In genomic region chr6:168678177-168678576, GRCh38 we compare ENCODE assay signal across 20 cellular contexts.
DNase-seq lines count a peak whose midpoint lies in the region; ATAC-seq and TF ChIP-seq lines count a peak whose summit lies in the region.
"Had no signal": no experiment of that assay in that cellular context is flagged by ENCODE, and none has a peak within 500 bp of the region (broad histone marks: within the 10 kb centered on the region; RNA-seq: fewer than 3 reads in every experiment).

No MANE protein-coding gene starts in this region.

- no peak overlapping the region for H3K27ac Mint-ChIP-seq in natural killer cell treated with Interleukin-12 subunit alpha and Interleukin-12 subunit beta and Interleukin-15 and Interleukin-18, amount 100 ng/mL, for 72 hours
- H3K27ac Mint-ChIP-seq: CD4-positive, alpha-beta T cell had no signal

- no peak overlapping the region for H3K23ac ChIP-seq in trophoblast cell (ENCODE audit: low read length)

- H2BK120ac ChIP-seq in trophoblast cell (ENCODE audit: insufficient read depth, low read length, poor library complexity) = peak overlapping the region; percentile 100

- H4K8ac ChIP-seq in trophoblast cell (ENCODE audit: low read depth, low read length) = no peak overlapping the region

- H3K79me1 ChIP-seq in trophoblast cell (ENCODE audit: low read length) = peaks cover 49% of the 10 kb centered on the region

- TF ChIP-seq CTCF in epithelial cell of esophagus (IDR thresholded peaks at IDR 0.05; ENCODE audit: insufficient read depth, low read depth, low read length, missing control alignments) (no peak), GM10266 (IDR thresholded peaks at IDR 0.05; ENCODE audit: control insufficient read depth, insufficient read depth, low read depth, missing control alignments) (no peak)

- H3K27me3 Mint-ChIP-seq in natural killer cell treated with Interleukin-12 subunit alpha and Interleukin-12 subunit beta and Interleukin-15 and Interleukin-18, amount 100 ng/mL, for 72 hours = peaks cover 0 to 18% of the 10 kb centered on the region in 2 donors
- H3K27me3 Mint-ChIP-seq: CD4-positive, alpha-beta T cell had no signal

- no peaks in the 10 kb centered on the region for H3K27me3 ChIP-seq in trophoblast cell (ENCODE audit: insufficient read depth, low read length)
- H3K27me3 ChIP-seq: BE2C had no signal

- peak overlapping the region; percentile 97 for H4K91ac ChIP-seq in trophoblast cell (ENCODE audit: low read depth, low read length)

- H2BK12ac ChIP-seq in trophoblast cell (ENCODE audit: low read length) = no peak overlapping the region

- no peak overlapping the region for H4K12ac ChIP-seq in trophoblast cell (ENCODE audit: low read depth, low read length)

- H2AFZ ChIP-seq in trophoblast cell (ENCODE audit: insufficient read depth, low read length, poor library complexity) = no peak overlapping the region
- H2AFZ ChIP-seq: GM23248 had no signal

- no peak overlapping the region for H3K9ac ChIP-seq in trophoblast cell (ENCODE audit: low read length)
- H3K9ac ChIP-seq: GM23248, KMS-11, SK-N-SH had no signal

- no peaks in the 10 kb centered on the region for H3K4me1 Mint-ChIP-seq in natural killer cell treated with Interleukin-12 subunit alpha and Interleukin-12 subunit beta and Interleukin-15 and Interleukin-18, amount 100 ng/mL, for 72 hours (ENCODE audit: low read depth in 2 of 2)

- no peaks in the 10 kb centered on the region for H3K9me3 ChIP-seq in trophoblast cell (ENCODE audit: insufficient read depth, low read depth, low read length)
- H3K9me3 ChIP-seq: BE2C, SK-N-SH had no signal

- no peak for ATAC-seq in natural killer cell treated with Interleukin-12 subunit alpha and Interleukin-12 subunit beta and Interleukin-15 and Interleukin-18, amount 100 ng/mL, for 72 hours
- ATAC-seq: HepG2, Panc1 had no signal

- peak overlapping the region; percentile 10 for H3K14ac ChIP-seq in trophoblast cell (ENCODE audit: low read length)

- DNase-seq in DMS153 (lab: John Stamatoyannopoulos, UW) (peak; percentile 50), DMS153 treated with DMSO at 0.1 percent for 48 hours (lab: John Stamatoyannopoulos, UW; ENCODE audit: unreplicated experiment) (no peak), NCI-H510A (lab: John Stamatoyannopoulos, UW) (peak; percentile 13), epithelial cell of esophagus (ENCODE audit: low read depth) (peak; percentile 6), trophoblast cell (peak; percentile 47 to 78), GM10266 (ENCODE audit: extremely low spot score) (no peak), NCI-H2227 (lab: John Stamatoyannopoulos, UW; ENCODE audit: unreplicated experiment) (no peak)
- DNase-seq in natural killer cell treated with Interleukin-12 subunit alpha and Interleukin-12 subunit beta and Interleukin-15 and Interleukin-18, amount 100 ng/mL, for 72 hours (ENCODE audit: low spot score) = no peak
- DNase-seq: BE2C; CD4-positive, alpha-beta T cell; GDM1; GM23248; NCI-H1048; NCI-H69; SHP77; SK-N-SH had no signal

- no peak overlapping the region for H2AK5ac ChIP-seq in trophoblast cell (ENCODE audit: low read length)

- no CpG with 5 or more reads among the region's 2 CpGs for WGBS in trophoblast cell (ENCODE audit: extremely low coverage, insufficient coverage, insufficient read length)

- no peaks in the 10 kb centered on the region for H3K9me3 Mint-ChIP-seq in natural killer cell treated with Interleukin-12 subunit alpha and Interleukin-12 subunit beta and Interleukin-15 and Interleukin-18, amount 100 ng/mL, for 72 hours
- H3K9me3 Mint-ChIP-seq: CD4-positive, alpha-beta T cell had no signal

- no peak overlapping the region for H3K4me3 Mint-ChIP-seq in natural killer cell treated with Interleukin-12 subunit alpha and Interleukin-12 subunit beta and Interleukin-15 and Interleukin-18, amount 100 ng/mL, for 72 hours
- H3K4me3 Mint-ChIP-seq: CD4-positive, alpha-beta T cell had no signal

- no peaks in the 10 kb centered on the region for H3K36me3 Mint-ChIP-seq in natural killer cell treated with Interleukin-12 subunit alpha and Interleukin-12 subunit beta and Interleukin-15 and Interleukin-18, amount 100 ng/mL, for 72 hours

- peak overlapping the region; percentile 99 for H2BK5ac ChIP-seq in trophoblast cell (ENCODE audit: low read depth, low read length, poor library complexity)

- peaks cover 0 to 2% of the 10 kb centered on the region in 2 experiments for H3K36me3 ChIP-seq in trophoblast cell (ENCODE audit: control insufficient read depth in 1 of 2, insufficient read depth in 2 of 2, low read length in 2 of 2)
- H3K36me3 ChIP-seq: BE2C had no signal

- H3K4me3 ChIP-seq in epithelial cell of esophagus (ENCODE audit: low read length) (no peak overlapping the region), trophoblast cell (ENCODE audit: low read depth, low read length) (no peak overlapping the region)
- H3K4me3 ChIP-seq: GM23248 had no signal

- H3K18ac ChIP-seq in trophoblast cell (ENCODE audit: low read length) = no peak overlapping the region

- H3K4me1 ChIP-seq in trophoblast cell (ENCODE audit: control insufficient read depth in 1 of 2, insufficient read depth in 2 of 2, low read length in 2 of 2) = peaks cover 21 to 31% of the 10 kb centered on the region in 2 experiments
- H3K4me1 ChIP-seq: BE2C had no signal

- H3K4ac ChIP-seq in trophoblast cell (ENCODE audit: low read depth, low read length) = no peak overlapping the region

- peak overlapping the region; percentile 100 for H3K27ac ChIP-seq in trophoblast cell (ENCODE audit: low read depth, low read length)
- H3K27ac ChIP-seq: 22Rv1, GM23248, KMS-11 had no signal

- peak overlapping the region; percentile 27 for H3K4me2 ChIP-seq in trophoblast cell (ENCODE audit: low read length)
- H3K4me2 ChIP-seq: KMS-11, SK-N-SH had no signal

- H3K79me2 ChIP-seq in trophoblast cell (ENCODE audit: control insufficient read depth, insufficient read depth, low read length, poor library complexity) = peaks cover 12% of the 10 kb centered on the region

Comparison
In these comparisons a context has a peak if more than half of its experiments do, and no peak if none do; other contexts are left out.
1. DNase-seq: peak in DMS153 (single experiment), NCI-H510A (single experiment), epithelial cell of esophagus (single experiment) and trophoblast cell (2 of 2); none in DMS153 treated with DMSO at 0.1 percent for 48 hours (single experiment), GM10266 (single experiment), NCI-H2227 (single experiment) and natural killer cell treated with Interleukin-12 subunit alpha and Interleukin-12 subunit beta and Interleukin-15 and Interleukin-18, amount 100 ng/mL, for 72 hours (single experiment).